In the genomic region with DNA sequence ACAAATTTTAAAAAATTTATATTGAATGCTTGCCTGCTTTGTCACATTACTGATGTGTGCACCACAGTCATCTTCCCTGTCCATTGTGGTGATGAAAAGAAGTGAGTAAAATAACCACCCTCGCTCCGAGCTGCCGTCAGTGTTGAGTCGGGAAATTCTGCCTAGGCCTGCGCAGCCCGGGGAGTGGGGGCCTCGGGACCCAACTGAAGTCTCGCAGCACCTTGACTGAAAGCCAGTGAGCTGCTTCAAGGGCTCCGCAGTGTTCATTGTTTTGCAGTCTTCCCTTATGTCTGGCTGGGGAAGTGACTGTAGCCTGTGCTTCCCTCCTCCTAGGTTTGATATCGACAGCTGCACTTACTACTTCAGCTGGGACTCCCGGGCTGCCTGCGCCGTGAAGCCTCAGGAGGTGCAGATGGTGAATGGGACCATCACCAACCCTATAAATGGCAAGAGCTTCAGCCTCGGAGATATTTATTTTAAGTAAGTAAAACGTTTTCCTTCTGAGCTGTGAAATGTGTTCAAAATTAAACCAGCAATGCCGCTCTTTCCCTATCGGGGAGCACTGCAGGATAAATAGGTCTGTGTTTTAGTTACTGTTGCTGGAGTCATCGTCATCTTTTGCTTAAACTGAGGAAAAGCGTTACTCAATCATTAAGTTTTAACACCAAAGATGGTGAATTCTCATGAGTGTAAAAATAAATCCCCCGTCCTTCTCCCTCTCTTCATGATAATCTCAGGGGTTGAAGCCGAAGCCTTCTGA, we compare ENCODE assay signal across 17 cellular contexts. TPM values are rescaled to one million over a fixed set of nuclear protein-coding genes. Genes with fewer than 3 reads are reported as not detected.
DNase-seq lines count a peak whose midpoint lies in the region; ATAC-seq, FAIRE-seq and TF ChIP-seq lines count a peak whose summit lies in the region.
"Had no signal": no experiment of that assay in that cellular context is flagged by ENCODE, and none has a peak within 500 bp of the region (broad histone marks: within the 10 kb centered on the region; RNA-seq: fewer than 3 reads in every experiment).

No MANE protein-coding gene starts in this region.

- no peak overlapping the region for H3K18ac ChIP-seq in IMR-90 (ENCODE audit: low read depth, low read length)

- POLR2A ChIA-PET in A549 (lab: Yijun Ruan, JAX) (interaction anchor here (1.1 kb wide), 1 partner anchor 431 kb away, joined by 3 read pairs; no protein-coding TSS in a partner anchor), IMR-90 (lab: Charles Lee; ENCODE audit: unreplicated experiment) (no interaction called here)

- in situ Hi-C loops in IMR-90 (cut with MboI; ENCODE audit: low sequenced_read_pairs) = no loop called here

- H3K9me3 ChIP-seq in A549 = no peaks in the 10 kb centered on the region
- no peaks in the 10 kb centered on the region for H3K9me3 ChIP-seq in IMR-90 (ENCODE audit: control insufficient read depth, insufficient read depth, low read length)
- H3K9me3 ChIP-seq in fibroblast of lung (ENCODE audit: control insufficient read depth, insufficient read depth, low read depth, low read length) = no peaks in the 10 kb centered on the region
- H3K9me3 ChIP-seq in kidney (ENCODE audit: control insufficient read depth in 1 of 2, low read length in 2 of 2) = no peaks in the 10 kb centered on the region
- H3K9me3 ChIP-seq: stomach had no signal

- no peaks in the 10 kb centered on the region for H3K79me2 ChIP-seq in fibroblast of lung (ENCODE audit: control insufficient read depth, insufficient read depth, low read length)

- intact Hi-C loops in IMR-90 (cut with micrococcal nuclease) = loop anchor here (1.0 to 5.0 kb wide), 4 partner anchors 50 to 445 kb away; no protein-coding TSS in a partner anchor
- intact Hi-C loops in sciatic nerve (cut with DNase I) = no loop called here
- intact Hi-C loops in kidney (cut with DNase I) = no loop called here

- H3K27me3 ChIP-seq in IMR-90 (ENCODE audit: control insufficient read depth, insufficient read depth, low read length) = no peaks in the 10 kb centered on the region
- H3K27me3 ChIP-seq in fibroblast of lung (ENCODE audit: control insufficient read depth, insufficient read depth, low read length) = no peaks in the 10 kb centered on the region
- H3K27me3 ChIP-seq in H7 (ENCODE audit: control insufficient read depth, insufficient read depth, low read length) = no peaks in the 10 kb centered on the region
- H3K27me3 ChIP-seq: stomach had no signal

- WGBS in A549 (ENCODE audit: missing lambda C conversion rate) = 81% methylated on average over 18 of the region's 21 CpGs
- 100% methylated on average over 1 of the region's 21 CpGs; no CpG with 5 or more reads in 1 of the 2 experiments for WGBS in IMR-90 (ENCODE audit: extremely low coverage in 2 of 2, insufficient read length in 1 of 2), 2 experiments

- ATAC-seq in A549 (peak in 1 of 2 experiments; percentile 34; a peak in 2 of 6 replicates), IMR-90 (ENCODE audit: low read depth) (peak; percentile 31), sciatic nerve (peak; percentile 3)

- peaks cover 75% of the 10 kb centered on the region for H3K36me3 ChIP-seq in IMR-90 (ENCODE audit: control insufficient read depth, insufficient read depth, low read length)
- peaks cover 32% of the 10 kb centered on the region for H3K36me3 ChIP-seq in fibroblast of lung (ENCODE audit: control insufficient read depth, insufficient read depth, low read length)
- H3K36me3 ChIP-seq in kidney (ENCODE audit: control insufficient read depth in 1 of 2, insufficient read depth in 2 of 2, low read length in 2 of 2) = peaks cover 62 to 80% of the 10 kb centered on the region in 2 donors
- H3K36me3 ChIP-seq in H7 (replicated peaks; ENCODE audit: control insufficient read depth, insufficient read depth, low read length) = peaks cover 35% of the 10 kb centered on the region

- dilution Hi-C loops in IMR-90 (cut with HindIII; ENCODE audit: low sequenced_read_pairs, unreplicated experiment) = no loop called here

- H3K4ac ChIP-seq in IMR-90 (ENCODE audit: low read depth, low read length) = no peak overlapping the region

- no peak overlapping the region for H4K8ac ChIP-seq in IMR-90 (ENCODE audit: low read depth in 2 of 2, low read length in 2 of 2)

- no peak overlapping the region for H2AK9ac ChIP-seq in IMR-90 (replicated peaks; ENCODE audit: low read depth, low read length, poor library complexity)

- H3K14ac ChIP-seq in IMR-90 (replicated peaks; ENCODE audit: low read depth, low read length) = no peak overlapping the region

- H3K4me2 ChIP-seq in A549 (no peak overlapping the region), IMR-90 (ENCODE audit: low read depth, low read length) (no peak overlapping the region), fibroblast of lung (ENCODE audit: extremely low read depth, insufficient read depth, low read length) (peak overlapping the region; percentile 25)

- H3K9ac ChIP-seq in IMR-90 (ENCODE audit: low read depth, low read length) (no peak overlapping the region), fibroblast of lung (ENCODE audit: insufficient read depth, low read length) (no peak overlapping the region), kidney (ENCODE audit: low read length in 2 of 2) (no peak overlapping the region)

- TF ChIP-seq RAD21 in A549 (conservative IDR thresholded peaks at IDR 0.05 in 1 of 2, IDR thresholded peaks at IDR 0.05 in 1 of 2) = no peak
- TF ChIP-seq RAD21 in IMR-90 (IDR thresholded peaks at IDR 0.05; ENCODE audit: low read length) = no peak

- no peak for TF ChIP-seq EP300 in A549 (IDR thresholded peaks at IDR 0.05)

- no peak for DNase-seq in A549 (ENCODE audit: low read depth in 1 of 2, low spot score in 1 of 2)
- no peak for DNase-seq in IMR-90
- DNase-seq in fibroblast of lung (ENCODE audit: low read depth in 2 of 2) = no peak
- DNase-seq in sciatic nerve (ENCODE audit: low spot score) = no peak
- no peak for DNase-seq in kidney
- DNase-seq in HuH-7.5 (ENCODE audit: low spot score) = no peak
- no peak for DNase-seq in H7
- DNase-seq in LoVo (ENCODE audit: low spot score) = no peak
- DNase-seq: activated CD4-positive, alpha-beta T cell treated with anti-CD3 and anti-CD28 coated beads, Interleukin-2, amount 10 ng/mL, durations not matched to agents 7 days and 5 days; activated naive CD4-positive, alpha-beta T cell; KG1; NCI-H2029; NCI-H446 treated with DMSO at 0.1 percent for 48 hours; stimulated activated CD4-positive, alpha-beta T cell treated with anti-CD3 and anti-CD28 coated beads, Interleukin-4, amount 100 ng/mL, for 1 hour had no signal

- peaks cover 0 to 5% of the 10 kb centered on the region in 2 experiments; a peak in 1 of 4 replicates for H3K79me1 ChIP-seq in IMR-90 (ENCODE audit: low read depth in 1 of 2, low read length in 2 of 2)

- BruUV-seq in IMR-90 (replicated peaks; lab: Mats Ljungman, UMichigan) = no TSS peak

- CTCF ChIA-PET in A549 (lab: Yijun Ruan, JAX) = interaction anchor here (0.8 to 5.8 kb wide), 39 partner anchors 9 to 578 kb away, joined by 3 to 61 read pairs (median 4); no protein-coding TSS in a partner anchor
- CTCF ChIA-PET in IMR-90 (lab: Yijun Ruan, JAX) = interaction anchor here (0.6 to 3.1 kb wide), 15 partner anchors 9 to 445 kb away, joined by 3 to 40 read pairs (median 4); no protein-coding TSS in a partner anchor

- no peak overlapping the region for H2AK5ac ChIP-seq in IMR-90 (ENCODE audit: low read depth, low read length)

- H3K27ac ChIP-seq in A549 (peak overlapping the region; percentile 4 to 48; a peak in 1 of 6 replicates), IMR-90 (ENCODE audit: insufficient read depth, low read length) (no peak overlapping the region), fibroblast of lung (ENCODE audit: insufficient read depth, low read length) (peak overlapping the region; percentile 56), kidney (ENCODE audit: low read depth in 2 of 2, low read length in 2 of 2) (no peak overlapping the region)

- H2BK20ac ChIP-seq in IMR-90 (ENCODE audit: low read depth, low read length) = no peak overlapping the region

- TF ChIP-seq CTCF in A549 (IDR thresholded peaks at IDR 0.05) (no peak; the same call in 2 of the 3 replicates), IMR-90 (conservative IDR thresholded peaks at IDR 0.05; ENCODE audit: low read depth, low read length) (no peak), fibroblast of lung (conservative IDR thresholded peaks at IDR 0.05 in 1 of 2, IDR thresholded peaks at IDR 0.05 in 1 of 2; ENCODE audit: low read depth in 1 of 2, low read length in 2 of 2) (no peak), kidney (IDR thresholded peaks at IDR 0.05; ENCODE audit: borderline replicate concordance, extremely low read depth, insufficient read depth) (no peak)

- FAIRE-seq in A549 (lab: Jason Lieb, UNC) (no peak), kidney (lab: Jason Lieb, UNC) (no peak)
- FAIRE-seq: small intestine, TTC549 had no signal

- no peak overlapping the region for H3K56ac ChIP-seq in IMR-90 (ENCODE audit: extremely low read depth, insufficient read depth, low read length)

- no peak overlapping the region for H3K23ac ChIP-seq in IMR-90 (ENCODE audit: low read depth, low read length)

- 0 out of 3 replicates have a peak, but pooled peaks cover 3% of the 10 kb centered on the region for H3K4me1 ChIP-seq in A549
- H3K4me1 ChIP-seq in IMR-90 (ENCODE audit: control insufficient read depth, insufficient read depth, low read length) = peaks cover 5% of the 10 kb centered on the region; the same call in 1 of the 2 replicates
- H3K4me1 ChIP-seq in fibroblast of lung (ENCODE audit: control insufficient read depth, extremely low read depth, insufficient read depth, low read length) = peaks cover 3% of the 10 kb centered on the region
- H3K4me1 ChIP-seq in kidney (ENCODE audit: control insufficient read depth in 1 of 2, insufficient read depth in 1 of 2, low read depth in 1 of 2, low read length in 2 of 2) = peaks cover 0 to 11% of the 10 kb centered on the region in 2 donors

- TF ChIP-seq POLR2A in A549 (IDR thresholded peaks at IDR 0.05; ENCODE audit: low read length) = no peak
- TF ChIP-seq POLR2A in IMR-90 (IDR thresholded peaks at IDR 0.05; ENCODE audit: low read depth, low read length) = no peak

- H2BK5ac ChIP-seq in IMR-90 (ENCODE audit: low read depth, low read length, poor library complexity, severe bottlenecking) = no peak overlapping the region

- no peaks in the 10 kb centered on the region for H4K20me1 ChIP-seq in IMR-90 (ENCODE audit: insufficient read depth, low read length)
- H4K20me1 ChIP-seq in fibroblast of lung (ENCODE audit: control insufficient read depth, extremely low read depth, insufficient read depth, low read length) = no peaks in the 10 kb centered on the region

- H3K4me3 ChIP-seq in A549 (no peak overlapping the region), IMR-90 (ENCODE audit: insufficient read depth, low read depth, low read length) (no peak overlapping the region), fibroblast of lung (replicated peaks in 1 of 4; ENCODE audit: control extremely low read depth in 1 of 4, insufficient read depth in 1 of 4, low read depth in 3 of 4, low read length in 4 of 4) (no peak overlapping the region), kidney (ENCODE audit: low read length in 2 of 2) (no peak overlapping the region), H7 (ENCODE audit: insufficient read depth, low read depth, low read length) (no peak overlapping the region)
- H3K4me3 ChIP-seq: stomach had no signal

- no peak overlapping the region for H4K5ac ChIP-seq in IMR-90 (ENCODE audit: low read depth, low read length)

- no peak overlapping the region for H4K91ac ChIP-seq in IMR-90 (ENCODE audit: insufficient read depth, low read depth, low read length)

- no peak overlapping the region for H2BK15ac ChIP-seq in IMR-90 (ENCODE audit: low read depth, low read length)

- H2AFZ ChIP-seq in IMR-90 (replicated peaks; ENCODE audit: low read length, poor library complexity) = no peak overlapping the region
- H2AFZ ChIP-seq in fibroblast of lung (ENCODE audit: low read length) = no peak overlapping the region

- no peak overlapping the region for H2BK120ac ChIP-seq in IMR-90 (ENCODE audit: low read depth, low read length)

- no peaks in the 10 kb centered on the region for H3K9me1 ChIP-seq in IMR-90 (ENCODE audit: insufficient read depth, low read length)

RNA-seq across cellular contexts. Expression of gene SLC22A1, which starts 32.7 kb away (rescaled TPM):
- polyA plus RNA-seq in A549 (2011; rRNA removed) (0.87 and 2.1 TPM in 2 replicates), A549 (2017; fragmentation: RNase III; extraction: RNeasy Plus Mini Kit Qiagen cat#74134 plus additional on column Dnase treatment) (1.6 to 2.1 TPM (median 1.7 TPM) in 3 replicates), IMR-90 (2012; rRNA removed) (0.09 and 0.10 TPM in 2 replicates), fibroblast of lung (0.06 and 0.07 TPM in 2 replicates), kidney (ENCODE audit: insufficient read depth, low read depth, low replicate concordance) (1.4 TPM)
- polyA plus RNA-seq in A549 (2012; cell fraction: cytosol; rRNA removed) = 0.79 and 0.93 TPM in 2 replicates
- 1.2 and 1.3 TPM in 2 replicates for polyA plus RNA-seq in A549 (2012; cell fraction: nucleus; rRNA removed)
- polyA minus RNA-seq in A549 (2011; rRNA and poly(A)+ RNA removed) = 0.44 and 2.1 TPM in 2 replicates
- total RNA-seq in IMR-90 (2012; rRNA removed) (0.28 TPM in 1 of 2 replicates, not detected in the other), fibroblast of lung (0.26 and 0.50 TPM in 2 replicates), sciatic nerve (1.1 TPM), kidney (2.3 TPM)
- polyA plus RNA-seq in IMR-90 (2012; cell fraction: cytosol; rRNA removed) = 0.08 TPM in 1 of 2 replicates, not detected in the other
- polyA plus RNA-seq in IMR-90 (2012; cell fraction: nucleus; rRNA removed; ENCODE audit: low replicate concordance) = 0.60 and 1.0 TPM in 2 replicates
- 0.08 TPM in 1 of 2 replicates, not detected in the other for polyA plus RNA-seq in fibroblast of lung (2012)
- polyA minus RNA-seq in fibroblast of lung (ENCODE audit: low replicate concordance) = not detected in 2 replicates
- 5.5 and 7.3 TPM in 2 replicates for total RNA-seq in H7 (2014; rRNA removed; shearing (Covaris generic))

Comparison
In these comparisons a context has a peak if more than half of its experiments do, and no peak if none do; other contexts are left out.
1. H3K27ac ChIP-seq: peak in A549 (2 of 2) and fibroblast of lung (single experiment); none in IMR-90 (single experiment) and kidney (0 of 2).